12 cellular contexts compared by ENCODE assay signal in the genomic region with DNA sequence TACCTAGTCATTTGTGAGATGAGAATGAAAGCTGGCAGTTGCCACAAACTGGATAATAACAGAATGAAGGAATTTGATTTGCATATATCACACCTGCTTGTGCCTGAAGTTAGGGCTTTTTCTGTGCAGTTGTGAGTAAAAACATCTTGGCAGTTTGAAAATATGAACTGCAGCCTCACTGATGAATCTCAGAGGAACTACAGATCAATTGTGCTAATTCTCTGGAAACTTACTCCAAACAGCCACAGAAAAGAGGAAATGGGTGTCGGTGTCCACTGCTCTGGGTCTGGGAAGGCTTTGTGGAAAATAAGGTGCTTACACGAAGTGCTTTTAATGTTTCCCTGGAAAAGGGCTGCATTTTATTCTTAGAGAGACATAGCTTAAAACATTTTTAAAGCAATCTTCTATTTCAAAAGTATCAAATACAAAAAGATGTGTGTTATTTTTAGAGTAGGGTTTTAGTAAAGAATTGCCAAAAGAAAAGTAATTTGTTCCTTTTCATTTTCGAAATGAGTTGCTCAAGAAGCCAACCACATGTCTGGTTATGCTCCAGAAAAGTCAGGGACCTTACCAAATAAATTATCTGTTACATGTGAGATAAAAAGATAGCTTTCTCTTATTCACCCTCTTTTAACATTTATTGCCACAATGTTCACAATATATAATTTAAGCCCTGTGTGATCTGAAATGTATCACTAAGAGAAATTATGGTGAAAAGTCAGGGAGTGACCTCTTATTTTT.
A peak's percentile ranks its signal among the peaks of the same experiment; 100 is the strongest.
DNase-seq lines count a peak whose midpoint lies in the region; ATAC-seq and TF ChIP-seq lines count a peak whose summit lies in the region.
"Had no signal": no experiment of that assay in that cellular context is flagged by ENCODE, and none has a peak within 500 bp of the region (broad histone marks: within the 10 kb centered on the region; RNA-seq: fewer than 3 reads in every experiment).

No MANE protein-coding gene starts in this region.

- intact Hi-C loops in IMR-90 (cut with micrococcal nuclease), result no loop called here

- H3K14ac ChIP-seq in IMR-90 (replicated peaks; ENCODE audit: low read depth, low read length), result no peak overlapping the region

- H3K27me3 ChIP-seq in IMR-90 (ENCODE audit: control insufficient read depth, insufficient read depth, low read length) (no peaks in the 10 kb centered on the region), fibroblast of lung (ENCODE audit: control insufficient read depth, insufficient read depth, low read length) (no peaks in the 10 kb centered on the region)
- H3K27me3 ChIP-seq: BE2C had no signal

- H4K91ac ChIP-seq in IMR-90 (ENCODE audit: insufficient read depth, low read depth, low read length), result no peak overlapping the region

- CTCF ChIA-PET in IMR-90 (lab: Yijun Ruan, JAX), result no interaction called here
- CTCF ChIA-PET in HEK293T (lab: Yijun Ruan, JAX), result no interaction called here

- H3K36me3 ChIP-seq in IMR-90 (ENCODE audit: control insufficient read depth, insufficient read depth, low read length), result no peaks in the 10 kb centered on the region
- H3K36me3 ChIP-seq in fibroblast of lung (ENCODE audit: control insufficient read depth, insufficient read depth, low read length), result no peaks in the 10 kb centered on the region
- H3K36me3 ChIP-seq: BE2C had no signal

- BruUV-seq in IMR-90 (replicated peaks; lab: Mats Ljungman, UMichigan), result no TSS peak

- no peaks in the 10 kb centered on the region; the same call in 1 of the 2 replicates for H3K9me1 ChIP-seq in IMR-90 (ENCODE audit: insufficient read depth, low read length)

- H4K8ac ChIP-seq in IMR-90 (ENCODE audit: low read depth in 2 of 2, low read length in 2 of 2), result no peak overlapping the region

- no peak overlapping the region for H3K4ac ChIP-seq in IMR-90 (ENCODE audit: low read depth, low read length)

- no peak overlapping the region for H2AK5ac ChIP-seq in IMR-90 (ENCODE audit: low read depth, low read length)

- no peak overlapping the region for H3K27ac Mint-ChIP-seq in effector memory CD8-positive, alpha-beta T cell

- no peak for TF ChIP-seq RAD21 in IMR-90 (IDR thresholded peaks at IDR 0.05; ENCODE audit: low read length)

- no peak overlapping the region for H3K56ac ChIP-seq in IMR-90 (ENCODE audit: extremely low read depth, insufficient read depth, low read length)

- H3K9me3 ChIP-seq in IMR-90 (ENCODE audit: control insufficient read depth, insufficient read depth, low read length) (no peaks in the 10 kb centered on the region), fibroblast of lung (ENCODE audit: control insufficient read depth, insufficient read depth, low read depth, low read length) (no peaks in the 10 kb centered on the region)
- H3K9me3 ChIP-seq: BE2C had no signal

- H3K4me3 ChIP-seq in IMR-90 (ENCODE audit: insufficient read depth, low read depth, low read length) (no peak overlapping the region), fibroblast of lung (replicated peaks in 1 of 4; ENCODE audit: control extremely low read depth in 1 of 4, insufficient read depth in 1 of 4, low read depth in 3 of 4, low read length in 4 of 4) (no peak overlapping the region)

- no peaks in the 10 kb centered on the region for H3K79me2 ChIP-seq in fibroblast of lung (ENCODE audit: control insufficient read depth, insufficient read depth, low read length)

- no peak overlapping the region; the same call in 1 of the 2 replicates for H3K23ac ChIP-seq in IMR-90 (ENCODE audit: low read depth, low read length)

- no peaks in the 10 kb centered on the region for H3K4me1 Mint-ChIP-seq in effector memory CD8-positive, alpha-beta T cell (ENCODE audit: low read depth in 2 of 2)

- in situ Hi-C loops in IMR-90 (cut with MboI; ENCODE audit: low sequenced_read_pairs), result no loop called here

- H2AFZ ChIP-seq in IMR-90 (replicated peaks; ENCODE audit: low read length, poor library complexity) (no peak overlapping the region), fibroblast of lung (ENCODE audit: low read length) (no peak overlapping the region)

- WGBS in IMR-90 (ENCODE audit: extremely low coverage in 2 of 2, insufficient read length in 1 of 2), 2 experiments, result no CpG with 5 or more reads among the region's 3 CpGs

- no peak for TF ChIP-seq POLR2A in IMR-90 (IDR thresholded peaks at IDR 0.05; ENCODE audit: low read depth, low read length)

- H2BK5ac ChIP-seq in IMR-90 (ENCODE audit: low read depth, low read length, poor library complexity, severe bottlenecking), result no peak overlapping the region

- no peaks in the 10 kb centered on the region for H3K79me1 ChIP-seq in IMR-90 (ENCODE audit: low read depth in 1 of 2, low read length in 2 of 2)

- H2BK120ac ChIP-seq in IMR-90 (ENCODE audit: low read depth, low read length), result no peak overlapping the region

- H4K20me1 ChIP-seq in IMR-90 (ENCODE audit: insufficient read depth, low read length) (no peaks in the 10 kb centered on the region), fibroblast of lung (ENCODE audit: control insufficient read depth, extremely low read depth, insufficient read depth, low read length) (no peaks in the 10 kb centered on the region)

- POLR2A ChIA-PET in IMR-90 (lab: Charles Lee; ENCODE audit: unreplicated experiment), result no interaction called here
- POLR2A ChIA-PET in HEK293T (lab: Yijun Ruan, JAX), result no interaction called here

- DNase-seq in CD1c-positive myeloid dendritic cell (ENCODE audit: extremely low spot score), result peak; percentile 29
- DNase-seq in IMR-90, result peak; percentile 15
- peak; percentile 55 to 84 for DNase-seq in fibroblast of lung (ENCODE audit: low read depth in 2 of 2)
- DNase-seq in RKO (ENCODE audit: low spot score), result no peak
- no peak for DNase-seq in effector memory CD8-positive, alpha-beta T cell
- no peak for DNase-seq in HEK293T (ENCODE audit: extremely low spot score)
- DNase-seq in activated T-cell treated with anti-CD3 and anti-CD28 coated beads for 4 hours, result no peak
- DNase-seq: activated CD4-positive, alpha-beta T cell treated with anti-CD3 and anti-CD28 coated beads for 1 hour; BE2C; hippocampal formation had no signal

- H3K27ac ChIP-seq in IMR-90 (ENCODE audit: insufficient read depth, low read length) (no peak overlapping the region), fibroblast of lung (ENCODE audit: insufficient read depth, low read length) (no peak overlapping the region)

- H3K4me2 ChIP-seq in IMR-90 (ENCODE audit: low read depth, low read length), result no peak overlapping the region
- H3K4me2 ChIP-seq in fibroblast of lung (ENCODE audit: extremely low read depth, insufficient read depth, low read length), result no peak overlapping the region

- H3K36me3 Mint-ChIP-seq in effector memory CD8-positive, alpha-beta T cell (ENCODE audit: insufficient read depth), result no peaks in the 10 kb centered on the region

- ATAC-seq in GM21381 (IDR thresholded peaks at IDR 0.05; ENCODE audit: unreplicated experiment) (peak; percentile 64), IMR-90 (ENCODE audit: low read depth) (no peak)
- ATAC-seq in effector memory CD8-positive, alpha-beta T cell (replicated peaks), result no peak

- no peak overlapping the region for H2AK9ac ChIP-seq in IMR-90 (replicated peaks; ENCODE audit: low read depth, low read length, poor library complexity)

- dilution Hi-C loops in IMR-90 (cut with HindIII; ENCODE audit: low sequenced_read_pairs, unreplicated experiment), result no loop called here

- H2BK20ac ChIP-seq in IMR-90 (ENCODE audit: low read depth, low read length), result no peak overlapping the region

- no peaks in the 10 kb centered on the region for H3K9me3 Mint-ChIP-seq in effector memory CD8-positive, alpha-beta T cell

- no peak overlapping the region for H2BK15ac ChIP-seq in IMR-90 (ENCODE audit: low read depth, low read length)

- no peak for TF ChIP-seq CTCF in IMR-90 (conservative IDR thresholded peaks at IDR 0.05; ENCODE audit: low read depth, low read length)
- no peak for TF ChIP-seq CTCF in fibroblast of lung (conservative IDR thresholded peaks at IDR 0.05 in 1 of 2, IDR thresholded peaks at IDR 0.05 in 1 of 2; ENCODE audit: low read depth in 1 of 2, low read length in 2 of 2)

- H3K4me1 ChIP-seq in IMR-90 (ENCODE audit: control insufficient read depth, insufficient read depth, low read length), result peaks cover 13% of the 10 kb centered on the region
- H3K4me1 ChIP-seq in fibroblast of lung (ENCODE audit: control insufficient read depth, extremely low read depth, insufficient read depth, low read length), result peaks cover 10% of the 10 kb centered on the region

- no peak overlapping the region for H3K9ac ChIP-seq in IMR-90 (ENCODE audit: low read depth, low read length)
- H3K9ac ChIP-seq in fibroblast of lung (ENCODE audit: insufficient read depth, low read length), result no peak overlapping the region

- H3K27me3 Mint-ChIP-seq in effector memory CD8-positive, alpha-beta T cell, result peaks cover 0 to 6% of the 10 kb centered on the region in 2 donors

- H4K5ac ChIP-seq in IMR-90 (ENCODE audit: low read depth, low read length), result no peak overlapping the region

- no peak overlapping the region for H3K4me3 Mint-ChIP-seq in effector memory CD8-positive, alpha-beta T cell
- H3K4me3 Mint-ChIP-seq: neural crest cell had no signal

- no peak overlapping the region for H3K18ac ChIP-seq in IMR-90 (ENCODE audit: low read depth, low read length)

TF ChIP-seq in IMR-90, 13 proteins besides CTCF, POLR2A, EP300 and RAD21:
- TF ChIP-seq RCOR1 (IDR thresholded peaks at IDR 0.05; ENCODE audit: insufficient replicate concordance, low read length) (no peak), CEBPB (IDR thresholded peaks at IDR 0.05; ENCODE audit: low read depth, low read length) (no peak), RFX5 (IDR thresholded peaks at IDR 0.05; ENCODE audit: low read depth, low read length) (no peak)
- TF ChIP-seq, protein P1, sequence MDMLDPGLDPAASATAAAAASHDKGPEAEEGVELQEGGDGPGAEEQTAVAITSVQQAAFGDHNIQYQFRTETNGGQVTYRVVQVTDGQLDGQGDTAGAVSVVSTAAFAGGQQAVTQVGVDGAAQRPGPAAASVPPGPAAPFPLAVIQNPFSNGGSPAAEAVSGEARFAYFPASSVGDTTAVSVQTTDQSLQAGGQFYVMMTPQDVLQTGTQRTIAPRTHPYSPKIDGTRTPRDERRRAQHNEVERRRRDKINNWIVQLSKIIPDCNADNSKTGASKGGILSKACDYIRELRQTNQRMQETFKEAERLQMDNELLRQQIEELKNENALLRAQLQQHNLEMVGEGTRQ (IDR thresholded peaks at IDR 0.05; ENCODE audit: low read depth, low read length), result no peak

TF ChIP-seq in HEK293T, 16 proteins besides CTCF, POLR2A, EP300 and RAD21 (continues in another document):
- TF ChIP-seq ARNT (IDR thresholded peaks at IDR 0.05) (no peak), TARDBP (IDR thresholded peaks at IDR 0.05) (no peak), HDGF (IDR thresholded peaks at IDR 0.05; ENCODE audit: borderline replicate concordance) (no peak), ZNF384 (IDR thresholded peaks at IDR 0.05) (no peak), SP1 (IDR thresholded peaks at IDR 0.05) (no peak), FOXK2 (IDR thresholded peaks at IDR 0.05) (no peak), SUZ12 (IDR thresholded peaks at IDR 0.05) (no peak), NFRKB (IDR thresholded peaks at IDR 0.05) (no peak), BHLHE40 (IDR thresholded peaks at IDR 0.05; ENCODE audit: borderline replicate concordance) (no peak), FOXM1 (IDR thresholded peaks at IDR 0.05; ENCODE audit: borderline replicate concordance) (no peak)

Comparison
In these comparisons a context has a peak if more than half of its experiments do, and no peak if none do; other contexts are left out.
1. DNase-seq: peak in CD1c-positive myeloid dendritic cell (single experiment), IMR-90 (single experiment) and fibroblast of lung (2 of 2); none in RKO (single experiment), effector memory CD8-positive, alpha-beta T cell (0 of 3), HEK293T (single experiment) and activated T-cell treated with anti-CD3 and anti-CD28 coated beads for 4 hours (single experiment).